Comparison of ENCODE assay signal across 37 cellular contexts in the genomic region with DNA sequence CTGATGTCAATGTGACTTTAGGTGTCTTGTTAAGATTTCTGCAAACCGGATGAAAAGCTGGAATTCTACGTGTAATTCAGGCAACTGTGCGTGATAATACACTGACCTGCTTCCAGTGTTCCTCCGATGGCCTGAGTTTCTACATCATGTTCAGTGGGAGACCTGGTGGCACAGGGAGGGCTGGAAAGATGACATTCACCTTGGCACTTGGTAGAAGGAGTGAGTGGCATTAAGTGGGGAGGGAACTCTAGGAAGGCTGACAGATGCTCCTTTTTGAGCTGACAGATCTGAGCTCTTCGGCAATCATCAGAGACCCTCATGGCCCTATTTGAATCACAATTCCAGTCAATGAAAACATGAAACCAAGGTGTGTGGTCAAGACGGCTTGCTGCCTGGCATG. TPM values are rescaled to one million over a fixed set of nuclear protein-coding genes. Genes with fewer than 3 reads are reported as not detected.
"Had no signal": no experiment of that assay in that cellular context is flagged by ENCODE, and none has a peak within 500 bp of the region (broad histone marks: within the 10 kb centered on the region; RNA-seq: fewer than 3 reads in every experiment).

No MANE protein-coding gene starts in this region.

- H3K4me3 ChIP-seq: MG63 had no signal

- H3K36me3 ChIP-seq: MG63 had no signal

- DNase-seq: Karpas-422, Kasumi-1, MG63, MM.1S, MV-4-11, NCI-H1048, NCI-H1092, NCI-H1092 treated with DMSO at 0.1 percent for 48 hours, NCI-H1105, NCI-H1105 treated with DMSO at 0.1 percent for 48 hours, NCI-H1417, NCI-H1417 treated with DMSO at 0.1 percent for 48 hours, NCI-H1436, NCI-H1436 treated with DMSO at 0.1 percent for 48 hours, NCI-H146, NCI-H1694, NCI-H1694 treated with DMSO at 0.1 percent for 48 hours, NCI-H187, NCI-H187 treated with DMSO at 0.1 percent for 48 hours, NCI-H1930, NCI-H2029, NCI-H2029 treated with DMSO at 0.1 percent for 48 hours, NCI-H2081, NCI-H2081 treated with DMSO at 0.1 percent for 48 hours, NCI-H2107, NCI-H2171, NCI-H2171 treated with DMSO at 0.1 percent for 48 hours, NCI-H2227 treated with DMSO at 0.1 percent for 48 hours, NCI-H226, NCI-H345, NCI-H446, NCI-H446 treated with DMSO at 0.1 percent for 48 hours, NCI-H510A, NCI-H510A treated with DMSO at 0.1 percent for 48 hours, NCI-H524 had no signal

RNA-seq across cellular contexts. Expression of a gene that starts 4.0 kb away (rescaled TPM):
- total RNA-seq: MCF 10A, NCI-H460 had no signal
